Comparison of ENCODE assay signal across 1 cellular context in the genomic region with DNA sequence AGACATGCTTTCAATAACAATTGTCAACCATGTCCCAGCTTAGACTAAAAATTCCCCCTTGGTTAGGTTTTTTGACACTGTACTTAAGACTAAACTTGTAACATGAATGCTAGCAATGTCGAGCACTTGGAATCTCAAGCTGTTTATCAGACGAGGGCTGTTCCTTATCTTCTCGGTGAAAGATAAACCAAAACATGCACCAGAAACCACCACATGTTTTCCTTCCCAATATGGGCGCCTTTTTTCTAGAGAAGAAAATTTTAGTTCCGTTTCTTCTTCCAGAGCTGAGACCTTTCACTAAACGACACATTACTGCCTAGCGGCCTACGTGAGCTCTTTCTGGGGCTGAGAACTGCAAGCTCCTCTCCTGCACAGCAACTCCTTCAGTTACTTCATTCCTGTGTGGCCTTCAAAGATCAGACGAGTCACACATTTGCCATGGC.
TF ChIP-seq lines count a peak whose summit lies in the region.

No MANE protein-coding gene starts in this region.

TF ChIP-seq in GM23338, 12 proteins besides CTCF, POLR2A, EP300 and RAD21 (continued from another document):
- TF ChIP-seq, protein P1, sequence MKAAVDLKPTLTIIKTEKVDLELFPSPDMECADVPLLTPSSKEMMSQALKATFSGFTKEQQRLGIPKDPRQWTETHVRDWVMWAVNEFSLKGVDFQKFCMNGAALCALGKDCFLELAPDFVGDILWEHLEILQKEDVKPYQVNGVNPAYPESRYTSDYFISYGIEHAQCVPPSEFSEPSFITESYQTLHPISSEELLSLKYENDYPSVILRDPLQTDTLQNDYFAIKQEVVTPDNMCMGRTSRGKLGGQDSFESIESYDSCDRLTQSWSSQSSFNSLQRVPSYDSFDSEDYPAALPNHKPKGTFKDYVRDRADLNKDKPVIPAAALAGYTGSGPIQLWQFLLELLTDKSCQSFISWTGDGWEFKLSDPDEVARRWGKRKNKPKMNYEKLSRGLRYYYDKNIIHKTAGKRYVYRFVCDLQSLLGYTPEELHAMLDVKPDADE (IDR thresholded peaks at IDR 0.05): no peak
- TF ChIP-seq EZH2phosphoT487 (IDR thresholded peaks at IDR 0.05; ENCODE audit: unreplicated experiment) (no peak), CREB1 (CRISPR knock-in tag; IDR thresholded peaks at IDR 0.05; ENCODE audit: low read depth) (no peak), POLR2AphosphoS5 (IDR thresholded peaks at IDR 0.05; ENCODE audit: low read depth) (no peak), ZNF114 (CRISPR knock-in tag; IDR thresholded peaks at IDR 0.05) (no peak)
- TF ChIP-seq, protein P2, sequence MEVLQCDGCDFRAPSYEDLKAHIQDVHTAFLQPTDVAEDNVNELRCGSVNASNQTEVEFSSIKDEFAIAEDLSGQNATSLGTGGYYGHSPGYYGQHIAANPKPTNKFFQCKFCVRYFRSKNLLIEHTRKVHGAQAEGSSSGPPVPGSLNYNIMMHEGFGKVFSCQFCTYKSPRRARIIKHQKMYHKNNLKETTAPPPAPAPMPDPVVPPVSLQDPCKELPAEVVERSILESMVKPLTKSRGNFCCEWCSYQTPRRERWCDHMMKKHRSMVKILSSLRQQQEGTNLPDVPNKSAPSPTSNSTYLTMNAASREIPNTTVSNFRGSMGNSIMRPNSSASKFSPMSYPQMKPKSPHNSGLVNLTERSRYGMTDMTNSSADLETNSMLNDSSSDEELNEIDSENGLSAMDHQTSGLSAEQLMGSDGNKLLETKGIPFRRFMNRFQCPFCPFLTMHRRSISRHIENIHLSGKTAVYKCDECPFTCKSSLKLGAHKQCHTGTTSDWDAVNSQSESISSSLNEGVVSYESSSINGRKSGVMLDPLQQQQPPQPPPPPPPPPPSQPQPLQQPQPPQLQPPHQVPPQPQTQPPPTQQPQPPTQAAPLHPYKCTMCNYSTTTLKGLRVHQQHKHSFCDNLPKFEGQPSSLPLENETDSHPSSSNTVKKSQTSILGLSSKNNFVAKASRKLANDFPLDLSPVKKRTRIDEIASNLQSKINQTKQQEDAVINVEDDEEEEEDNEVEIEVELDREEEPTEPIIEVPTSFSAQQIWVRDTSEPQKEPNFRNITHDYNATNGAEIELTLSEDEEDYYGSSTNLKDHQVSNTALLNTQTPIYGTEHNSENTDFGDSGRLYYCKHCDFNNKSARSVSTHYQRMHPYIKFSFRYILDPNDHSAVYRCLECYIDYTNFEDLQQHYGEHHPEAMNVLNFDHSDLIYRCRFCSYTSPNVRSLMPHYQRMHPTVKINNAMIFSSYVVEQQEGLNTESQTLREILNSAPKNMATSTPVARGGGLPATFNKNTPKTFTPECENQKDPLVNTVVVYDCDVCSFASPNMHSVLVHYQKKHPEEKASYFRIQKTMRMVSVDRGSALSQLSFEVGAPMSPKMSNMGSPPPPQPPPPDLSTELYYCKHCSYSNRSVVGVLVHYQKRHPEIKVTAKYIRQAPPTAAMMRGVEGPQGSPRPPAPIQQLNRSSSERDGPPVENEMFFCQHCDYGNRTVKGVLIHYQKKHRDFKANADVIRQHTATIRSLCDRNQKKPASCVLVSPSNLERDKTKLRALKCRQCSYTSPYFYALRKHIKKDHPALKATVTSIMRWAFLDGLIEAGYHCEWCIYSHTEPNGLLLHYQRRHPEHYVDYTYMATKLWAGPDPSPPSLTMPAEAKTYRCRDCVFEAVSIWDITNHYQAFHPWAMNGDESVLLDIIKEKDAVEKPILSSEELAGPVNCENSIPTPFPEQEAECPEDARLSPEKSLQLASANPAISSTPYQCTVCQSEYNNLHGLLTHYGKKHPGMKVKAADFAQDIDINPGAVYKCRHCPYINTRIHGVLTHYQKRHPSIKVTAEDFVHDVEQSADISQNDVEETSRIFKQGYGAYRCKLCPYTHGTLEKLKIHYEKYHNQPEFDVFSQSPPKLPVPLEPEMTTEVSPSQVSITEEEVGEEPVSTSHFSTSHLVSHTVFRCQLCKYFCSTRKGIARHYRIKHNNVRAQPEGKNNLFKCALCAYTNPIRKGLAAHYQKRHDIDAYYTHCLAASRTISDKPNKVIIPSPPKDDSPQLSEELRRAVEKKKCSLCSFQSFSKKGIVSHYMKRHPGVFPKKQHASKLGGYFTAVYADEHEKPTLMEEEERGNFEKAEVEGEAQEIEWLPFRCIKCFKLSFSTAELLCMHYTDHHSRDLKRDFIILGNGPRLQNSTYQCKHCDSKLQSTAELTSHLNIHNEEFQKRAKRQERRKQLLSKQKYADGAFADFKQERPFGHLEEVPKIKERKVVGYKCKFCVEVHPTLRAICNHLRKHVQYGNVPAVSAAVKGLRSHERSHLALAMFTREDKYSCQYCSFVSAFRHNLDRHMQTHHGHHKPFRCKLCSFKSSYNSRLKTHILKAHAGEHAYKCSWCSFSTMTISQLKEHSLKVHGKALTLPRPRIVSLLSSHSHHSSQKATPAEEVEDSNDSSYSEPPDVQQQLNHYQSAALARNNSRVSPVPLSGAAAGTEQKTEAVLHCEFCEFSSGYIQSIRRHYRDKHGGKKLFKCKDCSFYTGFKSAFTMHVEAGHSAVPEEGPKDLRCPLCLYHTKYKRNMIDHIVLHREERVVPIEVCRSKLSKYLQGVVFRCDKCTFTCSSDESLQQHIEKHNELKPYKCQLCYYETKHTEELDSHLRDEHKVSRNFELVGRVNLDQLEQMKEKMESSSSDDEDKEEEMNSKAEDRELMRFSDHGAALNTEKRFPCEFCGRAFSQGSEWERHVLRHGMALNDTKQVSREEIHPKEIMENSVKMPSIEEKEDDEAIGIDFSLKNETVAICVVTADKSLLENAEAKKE (CRISPR knock-in tag; IDR thresholded peaks at IDR 0.05): no peak
